ENCODE assay signal across 1 cellular context in the genomic region with DNA sequence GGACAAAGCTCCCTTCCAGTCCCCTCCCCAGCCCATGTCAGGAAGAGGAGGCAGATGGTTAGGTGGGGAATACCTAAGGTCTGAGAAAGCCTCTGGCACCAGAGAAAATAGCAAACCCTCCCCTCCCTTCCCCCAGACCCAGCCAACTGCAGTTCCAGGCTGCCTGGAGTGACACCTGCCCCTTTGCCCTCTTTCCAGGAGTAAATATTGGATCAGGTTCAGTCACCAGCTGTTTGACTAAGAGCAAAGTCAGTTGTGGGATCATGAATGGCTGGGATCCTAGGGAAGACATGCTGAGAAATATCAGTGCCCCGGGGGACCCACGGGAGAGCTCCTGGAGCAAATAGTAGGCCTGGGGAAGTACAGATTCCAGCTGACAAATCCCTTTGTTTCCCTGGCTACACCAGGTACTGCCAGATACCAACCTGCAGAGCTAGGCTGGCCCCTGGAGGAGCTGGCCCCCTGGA.
TF ChIP-seq lines count a peak whose summit lies in the region.

No MANE protein-coding gene starts in this region.

TF ChIP-seq in HepG2, 621 proteins besides CTCF, POLR2A, EP300 and RAD21 (continues in another document):
- TF ChIP-seq CENPX (CRISPR knock-in tag; IDR thresholded peaks at IDR 0.05): no peak
- no peak for TF ChIP-seq ZNF572 (CRISPR knock-in tag; IDR thresholded peaks at IDR 0.05)
- 0 out of 2 replicates have a peak, but pooled peaks have one; percentile 2 for TF ChIP-seq MYC (CRISPR knock-in tag; IDR thresholded peaks at IDR 0.05; ENCODE audit: borderline replicate concordance)
- TF ChIP-seq HNRNPUL1 (IDR thresholded peaks at IDR 0.05; ENCODE audit: low read depth, low read length): no peak
- 0 out of 2 replicates have a peak, but pooled peaks have one; percentile 63 for TF ChIP-seq ZNF691 (CRISPR knock-in tag; IDR thresholded peaks at IDR 0.05; ENCODE audit: borderline replicate concordance, low read depth)
- no peak for TF ChIP-seq NFAT5 (CRISPR knock-in tag; IDR thresholded peaks at IDR 0.05)
- no peak for TF ChIP-seq GATAD1 (CRISPR knock-in tag; IDR thresholded peaks at IDR 0.05)
- TF ChIP-seq NR2C2 (CRISPR knock-in tag; IDR thresholded peaks at IDR 0.05; ENCODE audit: borderline replicate concordance): peak; percentile 61; the same call in 1 of the 2 replicates
- peak; percentile 12; the same call in 1 of the 2 replicates for TF ChIP-seq HOXA3 (CRISPR knock-in tag; IDR thresholded peaks at IDR 0.05)
- TF ChIP-seq MBNL3 (CRISPR knock-in tag; conservative IDR thresholded peaks at IDR 0.05): no peak
- TF ChIP-seq, protein P1, sequence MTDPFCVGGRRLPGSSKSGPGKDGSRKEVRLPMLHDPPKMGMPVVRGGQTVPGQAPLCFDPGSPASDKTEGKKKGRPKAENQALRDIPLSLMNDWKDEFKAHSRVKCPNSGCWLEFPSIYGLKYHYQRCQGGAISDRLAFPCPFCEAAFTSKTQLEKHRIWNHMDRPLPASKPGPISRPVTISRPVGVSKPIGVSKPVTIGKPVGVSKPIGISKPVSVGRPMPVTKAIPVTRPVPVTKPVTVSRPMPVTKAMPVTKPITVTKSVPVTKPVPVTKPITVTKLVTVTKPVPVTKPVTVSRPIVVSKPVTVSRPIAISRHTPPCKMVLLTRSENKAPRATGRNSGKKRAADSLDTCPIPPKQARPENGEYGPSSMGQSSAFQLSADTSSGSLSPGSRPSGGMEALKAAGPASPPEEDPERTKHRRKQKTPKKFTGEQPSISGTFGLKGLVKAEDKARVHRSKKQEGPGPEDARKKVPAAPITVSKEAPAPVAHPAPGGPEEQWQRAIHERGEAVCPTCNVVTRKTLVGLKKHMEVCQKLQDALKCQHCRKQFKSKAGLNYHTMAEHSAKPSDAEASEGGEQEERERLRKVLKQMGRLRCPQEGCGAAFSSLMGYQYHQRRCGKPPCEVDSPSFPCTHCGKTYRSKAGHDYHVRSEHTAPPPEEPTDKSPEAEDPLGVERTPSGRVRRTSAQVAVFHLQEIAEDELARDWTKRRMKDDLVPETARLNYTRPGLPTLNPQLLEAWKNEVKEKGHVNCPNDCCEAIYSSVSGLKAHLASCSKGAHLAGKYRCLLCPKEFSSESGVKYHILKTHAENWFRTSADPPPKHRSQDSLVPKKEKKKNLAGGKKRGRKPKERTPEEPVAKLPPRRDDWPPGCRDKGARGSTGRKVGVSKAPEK (CRISPR knock-in tag; IDR thresholded peaks at IDR 0.05; ENCODE audit: borderline replicate concordance): no peak
- TF ChIP-seq ZNF761 (CRISPR knock-in tag; conservative IDR thresholded peaks at IDR 0.05): no peak
- TF ChIP-seq ZNF615 (CRISPR knock-in tag; IDR thresholded peaks at IDR 0.05; ENCODE audit: borderline replicate concordance): no peak
- no peak for TF ChIP-seq ETS1 (CRISPR knock-in tag; IDR thresholded peaks at IDR 0.05)
- TF ChIP-seq ZSCAN20 (CRISPR knock-in tag; IDR thresholded peaks at IDR 0.05; ENCODE audit: borderline replicate concordance): no peak
- no peak for TF ChIP-seq NFYC (CRISPR knock-in tag; IDR thresholded peaks at IDR 0.05)
- TF ChIP-seq RARA (CRISPR knock-in tag; IDR thresholded peaks at IDR 0.05): peak; percentile 94
- no peak for TF ChIP-seq U2AF2 (IDR thresholded peaks at IDR 0.05; ENCODE audit: low read depth, low read length)
- no peak for TF ChIP-seq THYN1 (CRISPR knock-in tag; IDR thresholded peaks at IDR 0.05; ENCODE audit: borderline replicate concordance, low read depth)
- TF ChIP-seq ZNF253 (CRISPR knock-in tag; IDR thresholded peaks at IDR 0.05; ENCODE audit: borderline replicate concordance): no peak
- TF ChIP-seq, protein P2, sequence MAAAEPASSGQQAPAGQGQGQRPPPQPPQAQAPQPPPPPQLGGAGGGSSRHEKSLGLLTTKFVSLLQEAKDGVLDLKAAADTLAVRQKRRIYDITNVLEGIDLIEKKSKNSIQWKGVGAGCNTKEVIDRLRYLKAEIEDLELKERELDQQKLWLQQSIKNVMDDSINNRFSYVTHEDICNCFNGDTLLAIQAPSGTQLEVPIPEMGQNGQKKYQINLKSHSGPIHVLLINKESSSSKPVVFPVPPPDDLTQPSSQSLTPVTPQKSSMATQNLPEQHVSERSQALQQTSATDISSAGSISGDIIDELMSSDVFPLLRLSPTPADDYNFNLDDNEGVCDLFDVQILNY (CRISPR knock-in tag; conservative IDR thresholded peaks at IDR 0.05): no peak
- TF ChIP-seq, protein P3, sequence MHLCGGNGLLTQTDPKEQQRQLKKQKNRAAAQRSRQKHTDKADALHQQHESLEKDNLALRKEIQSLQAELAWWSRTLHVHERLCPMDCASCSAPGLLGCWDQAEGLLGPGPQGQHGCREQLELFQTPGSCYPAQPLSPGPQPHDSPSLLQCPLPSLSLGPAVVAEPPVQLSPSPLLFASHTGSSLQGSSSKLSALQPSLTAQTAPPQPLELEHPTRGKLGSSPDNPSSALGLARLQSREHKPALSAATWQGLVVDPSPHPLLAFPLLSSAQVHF (CRISPR knock-in tag; IDR thresholded peaks at IDR 0.05): no peak
- TF ChIP-seq ZNF569 (CRISPR knock-in tag; IDR thresholded peaks at IDR 0.05; ENCODE audit: borderline replicate concordance): no peak
- TF ChIP-seq ZBTB2 (CRISPR knock-in tag; IDR thresholded peaks at IDR 0.05; ENCODE audit: low read depth): no peak
- TF ChIP-seq ZNF468 (CRISPR knock-in tag; IDR thresholded peaks at IDR 0.05): no peak
- TF ChIP-seq ZNF33B (CRISPR knock-in tag; IDR thresholded peaks at IDR 0.05): no peak
- TF ChIP-seq SP1 (IDR thresholded peaks at IDR 0.05): no peak
- no peak for TF ChIP-seq SP1 (CRISPR knock-in tag; IDR thresholded peaks at IDR 0.05)
- TF ChIP-seq TSC22D2 (CRISPR knock-in tag; IDR thresholded peaks at IDR 0.05; ENCODE audit: borderline replicate concordance): no peak
- TF ChIP-seq ONECUT2 (CRISPR knock-in tag; IDR thresholded peaks at IDR 0.05): no peak
- TF ChIP-seq, protein P4, sequence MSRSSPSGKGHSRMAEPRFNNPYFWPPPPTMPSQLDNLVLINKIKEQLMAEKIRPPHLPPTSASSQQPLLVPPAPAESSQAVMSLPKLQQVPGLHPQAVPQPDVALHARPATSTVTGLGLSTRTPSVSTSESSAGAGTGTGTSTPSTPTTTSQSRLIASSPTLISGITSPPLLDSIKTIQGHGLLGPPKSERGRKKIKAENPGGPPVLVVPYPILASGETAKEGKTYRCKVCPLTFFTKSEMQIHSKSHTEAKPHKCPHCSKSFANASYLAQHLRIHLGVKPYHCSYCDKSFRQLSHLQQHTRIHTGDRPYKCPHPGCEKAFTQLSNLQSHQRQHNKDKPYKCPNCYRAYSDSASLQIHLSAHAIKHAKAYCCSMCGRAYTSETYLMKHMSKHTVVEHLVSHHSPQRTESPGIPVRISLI (CRISPR knock-in tag; IDR thresholded peaks at IDR 0.05; ENCODE audit: borderline replicate concordance): 0 out of 2 replicates have a peak, but pooled peaks have one; percentile 31
- no peak for TF ChIP-seq USF2 (IDR thresholded peaks at IDR 0.05; ENCODE audit: low read depth, low read length)
- TF ChIP-seq USF2 (CRISPR knock-in tag; IDR thresholded peaks at IDR 0.05; ENCODE audit: borderline replicate concordance): no peak
- no peak for TF ChIP-seq XRCC5 (optimal IDR thresholded peaks at IDR 0.05; ENCODE audit: low read length)
- no peak for TF ChIP-seq MATR3 (CRISPR knock-in tag; IDR thresholded peaks at IDR 0.05)
- TF ChIP-seq, protein P5, sequence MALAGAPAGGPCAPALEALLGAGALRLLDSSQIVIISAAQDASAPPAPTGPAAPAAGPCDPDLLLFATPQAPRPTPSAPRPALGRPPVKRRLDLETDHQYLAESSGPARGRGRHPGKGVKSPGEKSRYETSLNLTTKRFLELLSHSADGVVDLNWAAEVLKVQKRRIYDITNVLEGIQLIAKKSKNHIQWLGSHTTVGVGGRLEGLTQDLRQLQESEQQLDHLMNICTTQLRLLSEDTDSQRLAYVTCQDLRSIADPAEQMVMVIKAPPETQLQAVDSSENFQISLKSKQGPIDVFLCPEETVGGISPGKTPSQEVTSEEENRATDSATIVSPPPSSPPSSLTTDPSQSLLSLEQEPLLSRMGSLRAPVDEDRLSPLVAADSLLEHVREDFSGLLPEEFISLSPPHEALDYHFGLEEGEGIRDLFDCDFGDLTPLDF (CRISPR knock-in tag; IDR thresholded peaks at IDR 0.05): no peak
- TF ChIP-seq ETV6 (CRISPR knock-in tag; conservative IDR thresholded peaks at IDR 0.05): no peak
- TF ChIP-seq SRSF4 (IDR thresholded peaks at IDR 0.05; ENCODE audit: low read depth, low read length, poor library complexity, severe bottlenecking): no peak
- no peak for TF ChIP-seq SAFB2 (CRISPR knock-in tag; IDR thresholded peaks at IDR 0.05; ENCODE audit: borderline replicate concordance, low read depth)
- TF ChIP-seq NFE2L1 (CRISPR knock-in tag; IDR thresholded peaks at IDR 0.05; ENCODE audit: borderline replicate concordance): no peak
